Comparison of ENCODE assay signal across 10 cellular contexts in genomic region chr6:2790588-2790987, GRCh38. TPM values are rescaled to one million over a fixed set of nuclear protein-coding genes. Genes with fewer than 3 reads are reported as not detected.
DNase-seq lines count a peak whose midpoint lies in the region; ATAC-seq, FAIRE-seq and TF ChIP-seq lines count a peak whose summit lies in the region.
"Had no signal": no experiment of that assay in that cellular context is flagged by ENCODE, and none has a peak within 500 bp of the region (broad histone marks: within the 10 kb centered on the region; RNA-seq: fewer than 3 reads in every experiment).

No MANE protein-coding gene starts in this region.

- no peaks in the 10 kb centered on the region for H3K23me2 ChIP-seq in H1 (ENCODE audit: low read depth, low read length)

- H2BK120ac ChIP-seq in H1 (replicated peaks; ENCODE audit: low read depth, low read length) (no peak overlapping the region), mesendoderm (ENCODE audit: low read depth, low read length) (no peak overlapping the region)

- FAIRE-seq in H1 (lab: Jason Lieb, UNC), result no peak

- ATAC-seq in HG03469 (IDR thresholded peaks at IDR 0.05; ENCODE audit: unreplicated experiment), result no peak
- no peak for ATAC-seq in HG03354 (IDR thresholded peaks at IDR 0.05; ENCODE audit: poor library complexity, severe bottlenecking, unreplicated experiment)
- no peak for ATAC-seq in HG02884 (IDR thresholded peaks at IDR 0.05; ENCODE audit: unreplicated experiment)

- no peak overlapping the region for H2BK20ac ChIP-seq in H1 (ENCODE audit: low read length)

- no peak for TF ChIP-seq EP300 in H1 (IDR thresholded peaks at IDR 0.05; ENCODE audit: borderline replicate concordance in 1 of 2, low read depth in 2 of 2, low read length in 2 of 2)

- H4K5ac ChIP-seq in H1 (ENCODE audit: insufficient read length, low read depth, low read length) (no peak overlapping the region), mesendoderm (ENCODE audit: low read length) (no peak overlapping the region)

- POLR2A ChIA-PET in H1 (lab: Charles Lee; ENCODE audit: partially characterized antibody), result interaction anchor here (0.9 to 2.2 kb wide), 6 partner anchors 28 to 195 kb away, joined by 3 to 6 read pairs (median 4); partner anchors contain the start of gene SERPINB1

- CTCF ChIA-PET in H1 (lab: Charles Lee; ENCODE audit: partially characterized antibody), result interaction anchor here (1.0 to 4.2 kb wide), 36 partner anchors 9 to 199 kb away, joined by 3 to 38 read pairs (median 6); partner anchors contain the start of genes MYLK4, SERPINB1 and SERPINB9

- no peaks in the 10 kb centered on the region for H4K20me1 ChIP-seq in H1 (replicated peaks in 1 of 2; ENCODE audit: control insufficient read depth in 1 of 2, insufficient read depth in 2 of 2, low read length in 2 of 2)

- no peak overlapping the region for H3K9ac ChIP-seq in H1 (replicated peaks in 1 of 4; ENCODE audit: extremely low read depth in 1 of 4, low read depth in 3 of 4, low read length in 3 of 4)
- H3K9ac ChIP-seq in mesendoderm (ENCODE audit: low read length), result no peak overlapping the region

- no peaks in the 10 kb centered on the region for H3K9me3 ChIP-seq in H1 (ENCODE audit: insufficient read depth in 2 of 2, low read depth in 1 of 2, low read length in 1 of 2)

- H3K23ac ChIP-seq in H1 (ENCODE audit: insufficient read length) (no peak overlapping the region), mesendoderm (ENCODE audit: low read length) (no peak overlapping the region)

- H2BK12ac ChIP-seq in H1 (ENCODE audit: low read depth, low read length), result no peak overlapping the region

- H3K4me2 ChIP-seq in H1 (ENCODE audit: insufficient read depth in 1 of 2, low read depth in 2 of 2, low read length in 2 of 2), result no peak overlapping the region
- H3K4me2 ChIP-seq in mesendoderm (ENCODE audit: low read length), result no peak overlapping the region

- no peak overlapping the region for H2BK5ac ChIP-seq in H1 (ENCODE audit: low read depth, low read length)
- H2BK5ac ChIP-seq in mesendoderm (ENCODE audit: low read length), result no peak overlapping the region

- H2BK15ac ChIP-seq in H1 (ENCODE audit: low read length) (no peak overlapping the region), mesendoderm (replicated peaks; ENCODE audit: low read depth) (no peak overlapping the region)

- H4K8ac ChIP-seq in H1 (ENCODE audit: extremely low read depth, insufficient read depth, low read length) (no peak overlapping the region), mesendoderm (ENCODE audit: low read depth, low read length) (no peak overlapping the region)

- 85% methylated on average over 4 of the region's 4 CpGs; no CpG with 5 or more reads in 1 of the 2 experiments for WGBS in H1 (ENCODE audit: extremely low coverage in 1 of 2, insufficient coverage in 1 of 2, insufficient read length in 1 of 2, insufficient replicate concordance in 2 of 2, low coverage in 1 of 2, low lambda C conversion rate in 2 of 2, missing lambda C conversion rate in 1 of 2), 2 experiments
- no CpG with 5 or more reads among the region's 4 CpGs for WGBS in mesendoderm (ENCODE audit: extremely low coverage, insufficient coverage, low lambda C conversion rate)

- no peak overlapping the region for H2AFZ ChIP-seq in H1 (ENCODE audit: low read length)

- no peak overlapping the region for H3K4ac ChIP-seq in H1 (replicated peaks; ENCODE audit: insufficient read length, low read depth, low read length)
- H3K4ac ChIP-seq in mesendoderm (ENCODE audit: low read depth, low read length), result no peak overlapping the region

- H3K4me1 ChIP-seq in H1 (replicated peaks in 1 of 4; ENCODE audit: control insufficient read depth in 3 of 4, insufficient read depth in 4 of 4, low read length in 3 of 4), result no peaks in the 10 kb centered on the region; a peak in 1 of 7 replicates
- no peaks in the 10 kb centered on the region for H3K4me1 ChIP-seq in mesendoderm (ENCODE audit: control insufficient read depth, low read depth, low read length)

- no peak overlapping the region for H4K91ac ChIP-seq in H1 (replicated peaks; ENCODE audit: insufficient read length, low read length)

- peak; percentile 20 for DNase-seq in A172 (ENCODE audit: low spot score)
- DNase-seq in NCI-H226, result peak; percentile 25
- DNase-seq in H1 (ENCODE audit: low read depth in 1 of 2, low spot score in 2 of 2), result no peak
- DNase-seq in mesendoderm, result peak; percentile 94
- no peak for DNase-seq in substantia nigra (lab: John Stamatoyannopoulos, UW)
- DNase-seq: kidney, NCI-H187 had no signal

- H3K27me3 ChIP-seq in H1 (replicated peaks in 1 of 4; ENCODE audit: control insufficient read depth in 3 of 4, extremely low read depth in 1 of 4, insufficient read depth in 3 of 4, low read length in 3 of 4), result no peaks in the 10 kb centered on the region
- no peaks in the 10 kb centered on the region for H3K27me3 ChIP-seq in mesendoderm (ENCODE audit: insufficient read depth, low read length, poor library complexity)

- no peak overlapping the region for H3K14ac ChIP-seq in H1 (ENCODE audit: insufficient read length)

- no peak for TF ChIP-seq RAD21 in H1 (IDR thresholded peaks at IDR 0.05 in 1 of 2, conservative IDR thresholded peaks at IDR 0.05 in 1 of 2; ENCODE audit: low read depth in 2 of 2, low read length in 2 of 2)

- H3K79me1 ChIP-seq in H1 (ENCODE audit: low read depth, low read length) (no peaks in the 10 kb centered on the region; the same call in 1 of the 2 replicates), mesendoderm (ENCODE audit: low read length) (peaks cover 12% of the 10 kb centered on the region)

- TF ChIP-seq CTCF in H1 (IDR thresholded peaks at IDR 0.05; ENCODE audit: control extremely low read depth in 1 of 3, insufficient read depth in 1 of 3, low read depth in 1 of 3, low read length in 3 of 3), result peak in 2 of 3 experiments; percentile 6 to 25; a peak in 2 of 4 replicates

- TF ChIP-seq POLR2A in H1 (IDR thresholded peaks at IDR 0.05; ENCODE audit: control extremely low read depth in 1 of 2, low read depth in 2 of 2, low read length in 2 of 2), result no peak

- H3K18ac ChIP-seq in H1 (ENCODE audit: extremely low read depth, low read length) (no peak overlapping the region), mesendoderm (ENCODE audit: low read length) (no peak overlapping the region)

- no peak overlapping the region for H3K56ac ChIP-seq in H1 (replicated peaks; ENCODE audit: insufficient read length, low read depth, low read length)
- peak overlapping the region; percentile 37 for H3K56ac ChIP-seq in mesendoderm (ENCODE audit: low read length)

- peaks cover 0 to 10% of the 10 kb centered on the region in 2 experiments; a peak in 1 of 4 replicates for H3K79me2 ChIP-seq in H1 (ENCODE audit: control insufficient read depth in 1 of 2, insufficient read depth in 2 of 2, low read length in 2 of 2)
- peaks cover 2% of the 10 kb centered on the region for H3K79me2 ChIP-seq in mesendoderm (ENCODE audit: control insufficient read depth, insufficient read depth, low read length)

- H2AK5ac ChIP-seq in H1 (ENCODE audit: low read depth, low read length) (no peak overlapping the region), mesendoderm (ENCODE audit: low read length) (no peak overlapping the region)

- H3K4me3 ChIP-seq in H1 (ENCODE audit: extremely low read depth in 1 of 4, insufficient read depth in 2 of 4, low read depth in 3 of 4, low read length in 4 of 4), result no peak overlapping the region
- H3K4me3 ChIP-seq in mesendoderm (ENCODE audit: low read length), result no peak overlapping the region

- H3K36me3 ChIP-seq in H1 (ENCODE audit: control insufficient read depth in 2 of 4, insufficient read depth in 4 of 4, low read length in 3 of 4), result no peaks in the 10 kb centered on the region
- no peaks in the 10 kb centered on the region for H3K36me3 ChIP-seq in mesendoderm (ENCODE audit: control insufficient read depth, insufficient read depth, low read length)

- no peak overlapping the region for H3K27ac ChIP-seq in H1 (ENCODE audit: low read depth, low read length)
- no peak overlapping the region for H3K27ac ChIP-seq in mesendoderm (ENCODE audit: low read depth, low read length)
- no peak overlapping the region for H3K27ac ChIP-seq in substantia nigra (ENCODE audit: low read depth, low read length, poor library complexity, severe bottlenecking)

RNA-seq across cellular contexts. Expression of gene WRNIP1, which starts 25.4 kb away (rescaled TPM):
- 85.9 and 90.5 TPM in 2 replicates for total RNA-seq in A172 (2014; rRNA removed; shearing (Covaris generic))
- 39.2 TPM in 2 replicates for total RNA-seq in H1 (2021; fragmentation: NEBNext Ultra II Directional; extraction: Animal tissue kit (Norgen Biotek cat#: 25700))
- polyA plus RNA-seq in H1 (2011; rRNA removed), result 38.2 and 42.2 TPM in 2 replicates
- 47.3 TPM for polyA plus RNA-seq in H1 (2011; cell fraction: cytosol; rRNA removed)
- polyA plus RNA-seq in H1 (2011; cell fraction: nucleus; rRNA removed), result 39.8 TPM
- polyA plus RNA-seq in H1 (2012, experiment 1 of 2), result 31.7 to 35.4 TPM (median 33.2 TPM) in 4 replicates
- polyA plus RNA-seq in H1 (2012, experiment 2 of 2), result 31.8 TPM
- 22.5 TPM for polyA plus RNA-seq in H1 (2013, experiment 1 of 2)
- 22.7 TPM for polyA plus RNA-seq in H1 (2013, experiment 2 of 2)
- 21.8 and 30.5 TPM in 2 replicates for polyA minus RNA-seq in H1 (2011; rRNA and poly(A)+ RNA removed)
- 16.9 TPM for polyA minus RNA-seq in H1 (2011; cell fraction: cytosol; rRNA and poly(A)+ RNA removed)
- polyA minus RNA-seq in H1 (2011; cell fraction: nucleus; rRNA and poly(A)+ RNA removed), result 23.3 TPM
- 34.4 TPM for polyA plus RNA-seq in mesendoderm (2013, experiment 1 of 2)
- polyA plus RNA-seq in mesendoderm (2013, experiment 2 of 2), result 35.4 TPM

RNA-seq across cellular contexts. Expression of gene MYLK4, which starts 39.9 kb away (rescaled TPM):
- total RNA-seq in A172 (2014; rRNA removed; shearing (Covaris generic)), result 0.12 and 0.24 TPM in 2 replicates
- total RNA-seq in H1 (2021; fragmentation: NEBNext Ultra II Directional; extraction: Animal tissue kit (Norgen Biotek cat#: 25700)), result 0.13 and 0.17 TPM in 2 replicates
- 0.11 TPM in 2 replicates for polyA plus RNA-seq in H1 (2011; rRNA removed)
- 0.13 TPM for polyA plus RNA-seq in H1 (2011; cell fraction: cytosol; rRNA removed)
- 0.11 TPM for polyA plus RNA-seq in H1 (2011; cell fraction: nucleus; rRNA removed)
- 0.09 to 0.17 TPM (median 0.11 TPM) in 4 replicates for polyA plus RNA-seq in H1 (2012, experiment 1 of 2)
- not detected for polyA plus RNA-seq in H1 (2012, experiment 2 of 2)
- polyA plus RNA-seq in H1 (2013, experiment 1 of 2), result 0.14 TPM
- 0.11 TPM for polyA plus RNA-seq in H1 (2013, experiment 2 of 2)
- 0.06 and 0.20 TPM in 2 replicates for polyA minus RNA-seq in H1 (2011; rRNA and poly(A)+ RNA removed)
- not detected for polyA minus RNA-seq in H1 (2011; cell fraction: cytosol; rRNA and poly(A)+ RNA removed)
- 0.10 TPM for polyA minus RNA-seq in H1 (2011; cell fraction: nucleus; rRNA and poly(A)+ RNA removed)
- 0.10 TPM for polyA plus RNA-seq in mesendoderm (2013, experiment 1 of 2)
- 0.08 TPM for polyA plus RNA-seq in mesendoderm (2013, experiment 2 of 2)

RNA-seq across cellular contexts. Expression of gene SERPINB1, which starts 51.1 kb away (rescaled TPM):
- 12.9 and 15.0 TPM in 2 replicates for total RNA-seq in A172 (2014; rRNA removed; shearing (Covaris generic))
- 17.3 and 20.0 TPM in 2 replicates for total RNA-seq in H1 (2021; fragmentation: NEBNext Ultra II Directional; extraction: Animal tissue kit (Norgen Biotek cat#: 25700))
- 6.1 and 8.1 TPM in 2 replicates for polyA plus RNA-seq in H1 (2011; rRNA removed)
- polyA plus RNA-seq in H1 (2011; cell fraction: cytosol; rRNA removed), result 10.5 TPM
- 6.2 TPM for polyA plus RNA-seq in H1 (2011; cell fraction: nucleus; rRNA removed)
- polyA plus RNA-seq in H1 (2012, experiment 1 of 2), result 10.7 to 16.0 TPM (median 12.9 TPM) in 4 replicates
- 4.4 TPM for polyA plus RNA-seq in H1 (2012, experiment 2 of 2)
- polyA plus RNA-seq in H1 (2013, experiment 1 of 2), result 11.4 TPM
- polyA plus RNA-seq in H1 (2013, experiment 2 of 2), result 11.6 TPM
- polyA minus RNA-seq in H1 (2011; rRNA and poly(A)+ RNA removed), result 6.2 and 8.8 TPM in 2 replicates
- 8.2 TPM for polyA minus RNA-seq in H1 (2011; cell fraction: cytosol; rRNA and poly(A)+ RNA removed)
- 8.8 TPM for polyA minus RNA-seq in H1 (2011; cell fraction: nucleus; rRNA and poly(A)+ RNA removed)
- polyA plus RNA-seq in mesendoderm (2013, experiment 1 of 2), result 13.7 TPM
- 12.7 TPM for polyA plus RNA-seq in mesendoderm (2013, experiment 2 of 2)

Comparison
In these comparisons a context has a peak if more than half of its experiments do, and no peak if none do; other contexts are left out.
1. DNase-seq: peak in A172 (single experiment), NCI-H226 (single experiment) and mesendoderm (single experiment); none in H1 (0 of 2) and substantia nigra (0 of 49).